20 cellular contexts compared by ENCODE assay signal in the genomic region with DNA sequence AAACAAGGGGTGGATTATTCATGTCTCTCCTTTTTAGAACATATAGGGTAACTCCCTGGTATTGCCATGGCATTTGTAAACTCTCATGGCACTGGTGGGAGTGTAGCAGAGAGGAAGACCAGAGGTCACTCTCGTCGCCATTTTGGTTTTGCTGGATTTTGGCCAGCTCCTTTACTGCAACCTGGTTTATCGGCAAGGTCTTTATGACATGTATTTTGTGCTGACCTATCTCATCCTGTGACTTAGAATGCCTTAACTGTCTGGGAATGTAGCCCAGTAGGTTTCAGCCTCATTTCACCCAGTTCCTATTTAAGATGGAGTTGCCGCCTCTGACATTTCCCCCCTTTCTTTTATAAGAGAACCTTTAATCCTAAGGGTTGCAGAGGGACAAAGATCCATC. TPM values are rescaled to one million over a fixed set of nuclear protein-coding genes. Genes with fewer than 3 reads are reported as not detected.
DNase-seq lines count a peak whose midpoint lies in the region; ATAC-seq and TF ChIP-seq lines count a peak whose summit lies in the region.
"Had no signal": no experiment of that assay in that cellular context is flagged by ENCODE, and none has a peak within 500 bp of the region (broad histone marks: within the 10 kb centered on the region; RNA-seq: fewer than 3 reads in every experiment).

No MANE protein-coding gene starts in this region.

- no peaks in the 10 kb centered on the region for H3K79me2 ChIP-seq in mesendoderm (ENCODE audit: control insufficient read depth, insufficient read depth, low read length)

- H2AK5ac ChIP-seq in mesendoderm (ENCODE audit: low read length): no peak overlapping the region

- H2BK15ac ChIP-seq in mesendoderm (replicated peaks; ENCODE audit: low read depth): no peak overlapping the region

- H3K4me2 ChIP-seq in mesendoderm (ENCODE audit: low read length): no peak overlapping the region
- H3K4me2 ChIP-seq: KMS-11 had no signal

- no peaks in the 10 kb centered on the region for H3K27me3 Mint-ChIP-seq in activated CD8-positive, alpha-beta T cell treated with anti-CD3 and anti-CD28 coated beads, Interleukin-2, amount 10 ng/mL, durations not matched to agents 7 days and 5 days (ENCODE audit: low read depth)
- H3K27me3 Mint-ChIP-seq: activated CD4-positive, alpha-beta T cell treated with anti-CD3 and anti-CD28 coated beads, Interleukin-2, amount 10 ng/mL, durations not matched to agents 24 days and 14 days; naive B cell had no signal

- no peak overlapping the region for H3K23ac ChIP-seq in mesendoderm (ENCODE audit: low read length)

- no peak overlapping the region for H3K9ac ChIP-seq in mesendoderm (ENCODE audit: low read length)
- H3K9ac ChIP-seq: KMS-11 had no signal

- no peaks in the 10 kb centered on the region for H3K27me3 ChIP-seq in heart left ventricle
- no peaks in the 10 kb centered on the region for H3K27me3 ChIP-seq in mesendoderm (ENCODE audit: insufficient read depth, low read length, poor library complexity)
- H3K27me3 ChIP-seq: pancreas had no signal

- H3K9me3 ChIP-seq in heart left ventricle: peaks cover 0 to 4% (median 0%) of the 10 kb centered on the region in 12 donors
- H3K9me3 ChIP-seq: pancreas had no signal

- no peak overlapping the region for H2BK120ac ChIP-seq in mesendoderm (ENCODE audit: low read depth, low read length)

- H3K9me3 Mint-ChIP-seq in activated CD8-positive, alpha-beta T cell treated with anti-CD3 and anti-CD28 coated beads, Interleukin-2, amount 10 ng/mL, durations not matched to agents 7 days and 5 days (ENCODE audit: insufficient read depth): no peaks in the 10 kb centered on the region
- H3K9me3 Mint-ChIP-seq: activated CD4-positive, alpha-beta T cell treated with anti-CD3 and anti-CD28 coated beads, Interleukin-2, amount 10 ng/mL, durations not matched to agents 24 days and 14 days; T-cell had no signal

- H3K79me1 ChIP-seq in mesendoderm (ENCODE audit: low read length): no peaks in the 10 kb centered on the region

- peaks cover 0 to 63% (median 28%) of the 10 kb centered on the region in 12 donors for H3K4me1 ChIP-seq in heart left ventricle
- peaks cover 2% of the 10 kb centered on the region for H3K4me1 ChIP-seq in mesendoderm (ENCODE audit: control insufficient read depth, low read depth, low read length)
- H3K4me1 ChIP-seq: pancreas had no signal

- DNase-seq in left ventricle myocardium superior: no peak
- DNase-seq in heart left ventricle: no peak
- peak; percentile 78 to 80 for DNase-seq in cardiac fibroblast (ENCODE audit: low read depth in 2 of 2)
- peak; percentile 16 for DNase-seq in mesendoderm
- no peak for DNase-seq in T-helper 9 cell
- DNase-seq in activated CD8-positive, alpha-beta T cell treated with anti-CD3 and anti-CD28 coated beads, Interleukin-2, amount 10 ng/mL, durations not matched to agents 7 days and 5 days: no peak
- no peak for DNase-seq in D341Med (ENCODE audit: low spot score)
- DNase-seq: activated CD4-positive, alpha-beta T cell treated with anti-CD3 and anti-CD28 coated beads, Interleukin-2, amount 10 ng/mL, durations not matched to agents 24 days and 14 days; activated CD8-positive, alpha-beta memory T cell treated with anti-CD3 and anti-CD28 coated beads, Interleukin-2, amount 50 U/mL, for 48 hours; activated effector memory CD4-positive, alpha-beta T cell treated with anti-CD3 and anti-CD28 coated beads, Interleukin-2, amount 50 U/mL, for 16 hours; amniotic stem cell; H9; naive B cell; NCI-H69; pancreas; SHP77 treated with DMSO at 0.1 percent for 48 hours; stimulated activated CD4-positive, alpha-beta T cell treated with anti-CD3 and anti-CD28 coated beads, Interleukin-2, amount 100 ng/mL, for 48 hours; T-cell had no signal

- H4K8ac ChIP-seq in mesendoderm (ENCODE audit: low read depth, low read length): no peak overlapping the region

- peaks cover 0 to 11% (median 2%) of the 10 kb centered on the region in 9 donors for H3K36me3 ChIP-seq in heart left ventricle
- H3K36me3 ChIP-seq in mesendoderm (ENCODE audit: control insufficient read depth, insufficient read depth, low read length): no peaks in the 10 kb centered on the region
- H3K36me3 ChIP-seq: pancreas had no signal

- no peaks in the 10 kb centered on the region for H3K4me1 Mint-ChIP-seq in activated CD8-positive, alpha-beta T cell treated with anti-CD3 and anti-CD28 coated beads, Interleukin-2, amount 10 ng/mL, durations not matched to agents 7 days and 5 days (ENCODE audit: low read depth)
- H3K4me1 Mint-ChIP-seq: activated CD4-positive, alpha-beta T cell treated with anti-CD3 and anti-CD28 coated beads, Interleukin-2, amount 10 ng/mL, durations not matched to agents 24 days and 14 days; naive B cell; T-cell had no signal

- 45 to 56% (median 52%) methylated on average over 4 of the region's 4 CpGs for WGBS in heart left ventricle, 4 donors
- WGBS in mesendoderm (ENCODE audit: extremely low coverage, insufficient coverage, low lambda C conversion rate): no CpG with 5 or more reads among the region's 4 CpGs

- TF ChIP-seq CTCF in heart left ventricle (IDR thresholded peaks at IDR 0.05) (no peak), cardiac fibroblast (IDR thresholded peaks at IDR 0.05; ENCODE audit: low read depth, low read length) (no peak)

- no peak overlapping the region for H2BK5ac ChIP-seq in mesendoderm (ENCODE audit: low read length)

- POLR2A ChIA-PET in activated CD8-positive, alpha-beta T cell treated with anti-CD3 and anti-CD28 coated beads, Interleukin-2, amount 10 ng/mL, durations not matched to agents 7 days and 5 days (lab: Charles Lee): no interaction called here

- H3K18ac ChIP-seq in mesendoderm (ENCODE audit: low read length): no peak overlapping the region

- CTCF ChIA-PET in activated CD8-positive, alpha-beta T cell treated with anti-CD3 and anti-CD28 coated beads, Interleukin-2, amount 10 ng/mL, durations not matched to agents 7 days and 5 days (lab: Charles Lee): no interaction called here

- no peak overlapping the region for H3K4me3 Mint-ChIP-seq in activated CD8-positive, alpha-beta T cell treated with anti-CD3 and anti-CD28 coated beads, Interleukin-2, amount 10 ng/mL, durations not matched to agents 7 days and 5 days
- H3K4me3 Mint-ChIP-seq: activated CD4-positive, alpha-beta T cell treated with anti-CD3 and anti-CD28 coated beads, Interleukin-2, amount 10 ng/mL, durations not matched to agents 24 days and 14 days; H9; naive B cell; T-cell had no signal

- H3K27ac Mint-ChIP-seq in activated CD8-positive, alpha-beta T cell treated with anti-CD3 and anti-CD28 coated beads, Interleukin-2, amount 10 ng/mL, durations not matched to agents 7 days and 5 days: no peak overlapping the region
- H3K27ac Mint-ChIP-seq: activated CD4-positive, alpha-beta T cell treated with anti-CD3 and anti-CD28 coated beads, Interleukin-2, amount 10 ng/mL, durations not matched to agents 24 days and 14 days; H9; naive B cell; T-cell had no signal

- H3K56ac ChIP-seq in mesendoderm (ENCODE audit: low read length): no peak overlapping the region

- intact Hi-C loops in left ventricle myocardium superior (cut with micrococcal nuclease): no loop called here
- intact Hi-C loops in heart left ventricle (cut with DNase I): no loop called here

- no peak for TF ChIP-seq POLR2A in heart left ventricle (IDR thresholded peaks at IDR 0.05)

- H3K4ac ChIP-seq in mesendoderm (ENCODE audit: low read depth, low read length): no peak overlapping the region

- no peak overlapping the region for H4K5ac ChIP-seq in mesendoderm (ENCODE audit: low read length)

- ATAC-seq in left ventricle myocardium superior (peak; percentile 29), heart left ventricle (no peak), HG02870 (IDR thresholded peaks at IDR 0.05; ENCODE audit: unreplicated experiment) (no peak)
- ATAC-seq in activated CD8-positive, alpha-beta T cell treated with anti-CD3 and anti-CD28 coated beads, Interleukin-2, amount 10 ng/mL, durations not matched to agents 7 days and 5 days: no peak
- ATAC-seq: pancreas, T-cell had no signal

- no peaks in the 10 kb centered on the region for H3K36me3 Mint-ChIP-seq in activated CD8-positive, alpha-beta T cell treated with anti-CD3 and anti-CD28 coated beads, Interleukin-2, amount 10 ng/mL, durations not matched to agents 7 days and 5 days (ENCODE audit: low read depth)
- H3K36me3 Mint-ChIP-seq: naive B cell, T-cell had no signal

- H3K27ac ChIP-seq in heart left ventricle (peak overlapping the region in 6 of 12 donors; percentile 12 to 47 (median 20)), mesendoderm (ENCODE audit: low read depth, low read length) (no peak overlapping the region)
- H3K27ac ChIP-seq: KMS-11, pancreas had no signal

- H3K4me3 ChIP-seq in heart left ventricle: no peak overlapping the region
- no peak overlapping the region for H3K4me3 ChIP-seq in cardiac fibroblast (replicated peaks in 1 of 2; ENCODE audit: low read depth in 2 of 2, low read length in 2 of 2)
- no peak overlapping the region for H3K4me3 ChIP-seq in mesendoderm (ENCODE audit: low read length)
- H3K4me3 ChIP-seq: pancreas had no signal

RNA-seq across cellular contexts. Expression of gene MGST2, which starts 45.8 kb away (rescaled TPM):
- total RNA-seq in left ventricle myocardium superior (112 TPM), heart left ventricle (100 to 1,000 TPM in 7 of 9 donors, 10 to 100 TPM in 2; 94.7 to 122 (median 105) TPM)
- polyA plus RNA-seq in heart left ventricle: 100 to 1,000 TPM in 1 of 2 donors, 10 to 100 TPM in 1; 86.6 to 209 TPM
- polyA plus RNA-seq in mesendoderm (2013, experiment 1 of 2): 46.4 TPM
- polyA plus RNA-seq in mesendoderm (2013, experiment 2 of 2): 43.8 TPM
- total RNA-seq in activated CD8-positive, alpha-beta T cell treated with anti-CD3 and anti-CD28 coated beads, Interleukin-2, amount 10 ng/mL, durations not matched to agents 7 days and 5 days: 10 to 100 TPM; 12.8 to 13.4 TPM

Comparison
In these comparisons a context has a peak if more than half of its experiments do, and no peak if none do; other contexts are left out.
1. DNase-seq: peak in cardiac fibroblast (2 of 2) and mesendoderm (single experiment); none in left ventricle myocardium superior (single experiment), heart left ventricle (0 of 5), T-helper 9 cell (single experiment), activated CD8-positive, alpha-beta T cell treated with anti-CD3 and anti-CD28 coated beads, Interleukin-2, amount 10 ng/mL, durations not matched to agents 7 days and 5 days (single experiment) and D341Med (single experiment).